In genomic region chr6:82178084-82178758, GRCh38 we compare ENCODE assay signal across 10 cellular contexts.
DNase-seq lines count a peak whose midpoint lies in the region; ATAC-seq and TF ChIP-seq lines count a peak whose summit lies in the region.
"Had no signal": no experiment of that assay in that cellular context is flagged by ENCODE, and none has a peak within 500 bp of the region (broad histone marks: within the 10 kb centered on the region; RNA-seq: fewer than 3 reads in every experiment).

No MANE protein-coding gene starts in this region.

- H3K27me3 ChIP-seq in RWPE2 (ENCODE audit: insufficient read depth, poor library complexity, severe bottlenecking) (no peaks in the 10 kb centered on the region), thoracic aorta (replicated peaks; ENCODE audit: insufficient read depth) (no peaks in the 10 kb centered on the region)
- H3K27me3 ChIP-seq: BLaER1 treated with 17β-estradiol and CSF1 and Interleukin-3, amounts not matched to agents 10 nM and 100 nM; SJCRH30 had no signal

- TF ChIP-seq CTCF in RWPE2 (IDR thresholded peaks at IDR 0.05; ENCODE audit: poor library complexity, severe bottlenecking), result peak; percentile 74
- TF ChIP-seq CTCF in foreskin fibroblast (IDR thresholded peaks at IDR 0.05; ENCODE audit: low read depth, low read length), result peak; percentile 39
- TF ChIP-seq CTCF in thoracic aorta (IDR thresholded peaks at IDR 0.05), result peak; percentile 56

- H3K27ac ChIP-seq in RWPE2 (ENCODE audit: poor library complexity, severe bottlenecking) (no peak overlapping the region), thoracic aorta (no peak overlapping the region)
- H3K27ac ChIP-seq: BLaER1 treated with 17β-estradiol and CSF1 and Interleukin-3, amounts not matched to agents 10 nM and 100 nM; SJCRH30 had no signal

- no peak overlapping the region for H3K4me3 ChIP-seq in RWPE2 (ENCODE audit: severe bottlenecking)
- no peak overlapping the region for H3K4me3 ChIP-seq in foreskin fibroblast (ENCODE audit: low read depth in 1 of 2, low read length in 2 of 2)
- H3K4me3 ChIP-seq in thoracic aorta, result no peak overlapping the region
- H3K4me3 ChIP-seq: BLaER1 treated with 17β-estradiol and CSF1 and Interleukin-3, amounts not matched to agents 10 nM and 100 nM; SJCRH30 had no signal

- H3K9me3 ChIP-seq in RWPE2 (ENCODE audit: severe bottlenecking), result no peaks in the 10 kb centered on the region
- H3K9me3 ChIP-seq in thoracic aorta, result no peaks in the 10 kb centered on the region
- H3K9me3 ChIP-seq: BLaER1 treated with 17β-estradiol and CSF1 and Interleukin-3, amounts not matched to agents 10 nM and 100 nM; SJCRH30 had no signal

- DNase-seq in NCI-H1092 treated with DMSO at 0.1 percent for 48 hours (lab: John Stamatoyannopoulos, UW), result peak; percentile 7
- no peak for DNase-seq in NCI-H1092 (lab: John Stamatoyannopoulos, UW)
- DNase-seq in RWPE2 (ENCODE audit: low spot score), result no peak
- peak in 1 of 2 donors; percentile 69 for DNase-seq in foreskin fibroblast
- no peak for DNase-seq in thoracic aorta (ENCODE audit: low spot score)
- no peak for DNase-seq in ureter (ENCODE audit: low spot score)

- H3K4me1 ChIP-seq in RWPE2 (ENCODE audit: insufficient read depth, poor library complexity, severe bottlenecking), result no peaks in the 10 kb centered on the region
- H3K4me1 ChIP-seq in thoracic aorta (ENCODE audit: control insufficient read depth in 1 of 2, low read depth in 2 of 2), result no peaks in the 10 kb centered on the region
- H3K4me1 ChIP-seq: BLaER1 treated with 17β-estradiol and CSF1 and Interleukin-3, amounts not matched to agents 10 nM and 100 nM; SJCRH30 had no signal

- H3K36me3 ChIP-seq in RWPE2 (ENCODE audit: low read depth) (peaks cover 96% of the 10 kb centered on the region), thoracic aorta (peaks cover 11% of the 10 kb centered on the region)

- ATAC-seq in RWPE2 (ENCODE audit: low read depth) (peak; percentile 44; the same call in 1 of the 3 replicates), thoracic aorta (ENCODE audit: insufficient number of reproducible peaks, low FRiP score, low read depth) (no peak), GM21529 (IDR thresholded peaks at IDR 0.05; ENCODE audit: unreplicated experiment) (no peak), GM21528 (IDR thresholded peaks at IDR 0.05; ENCODE audit: low FRiP score, unreplicated experiment) (no peak)
